Comparison of ENCODE assay signal across 2 cellular contexts in genomic region chr22:20572132-20572802, GRCh38.
TF ChIP-seq lines count a peak whose summit lies in the region.

No MANE protein-coding gene starts in this region.

TF ChIP-seq in K562, 482 proteins besides CTCF, POLR2A, EP300 and RAD21 (continues in another document):
- no peak for TF ChIP-seq RFX7 (CRISPR knock-in tag; IDR thresholded peaks at IDR 0.05)
- no peak for TF ChIP-seq TSHZ1 (CRISPR knock-in tag; IDR thresholded peaks at IDR 0.05)
- 0 out of 2 replicates have a peak, but pooled peaks have one; percentile 71 for TF ChIP-seq E2F5 (CRISPR knock-in tag; IDR thresholded peaks at IDR 0.05)
- no peak for TF ChIP-seq TBP (optimal IDR thresholded peaks at IDR 0.05; ENCODE audit: low read depth, low read length)
- TF ChIP-seq, protein P1, sequence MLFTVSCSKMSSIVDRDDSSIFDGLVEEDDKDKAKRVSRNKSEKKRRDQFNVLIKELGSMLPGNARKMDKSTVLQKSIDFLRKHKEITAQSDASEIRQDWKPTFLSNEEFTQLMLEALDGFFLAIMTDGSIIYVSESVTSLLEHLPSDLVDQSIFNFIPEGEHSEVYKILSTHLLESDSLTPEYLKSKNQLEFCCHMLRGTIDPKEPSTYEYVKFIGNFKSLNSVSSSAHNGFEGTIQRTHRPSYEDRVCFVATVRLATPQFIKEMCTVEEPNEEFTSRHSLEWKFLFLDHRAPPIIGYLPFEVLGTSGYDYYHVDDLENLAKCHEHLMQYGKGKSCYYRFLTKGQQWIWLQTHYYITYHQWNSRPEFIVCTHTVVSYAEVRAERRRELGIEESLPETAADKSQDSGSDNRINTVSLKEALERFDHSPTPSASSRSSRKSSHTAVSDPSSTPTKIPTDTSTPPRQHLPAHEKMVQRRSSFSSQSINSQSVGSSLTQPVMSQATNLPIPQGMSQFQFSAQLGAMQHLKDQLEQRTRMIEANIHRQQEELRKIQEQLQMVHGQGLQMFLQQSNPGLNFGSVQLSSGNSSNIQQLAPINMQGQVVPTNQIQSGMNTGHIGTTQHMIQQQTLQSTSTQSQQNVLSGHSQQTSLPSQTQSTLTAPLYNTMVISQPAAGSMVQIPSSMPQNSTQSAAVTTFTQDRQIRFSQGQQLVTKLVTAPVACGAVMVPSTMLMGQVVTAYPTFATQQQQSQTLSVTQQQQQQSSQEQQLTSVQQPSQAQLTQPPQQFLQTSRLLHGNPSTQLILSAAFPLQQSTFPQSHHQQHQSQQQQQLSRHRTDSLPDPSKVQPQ (CRISPR knock-in tag; IDR thresholded peaks at IDR 0.05; ENCODE audit: borderline replicate concordance): no peak
- no peak for TF ChIP-seq RBM25 (IDR thresholded peaks at IDR 0.05; ENCODE audit: low read depth, low read length, severe bottlenecking)
- no peak for TF ChIP-seq GTF2E2 (tag; IDR thresholded peaks at IDR 0.05)
- no peak for TF ChIP-seq ZNF121 (CRISPR knock-in tag; conservative IDR thresholded peaks at IDR 0.05)
- no peak for TF ChIP-seq PTTG1 (tag; IDR thresholded peaks at IDR 0.05; ENCODE audit: low read depth)
- TF ChIP-seq MYNN (IDR thresholded peaks at IDR 0.05): no peak
- TF ChIP-seq MYNN (CRISPR knock-in tag; IDR thresholded peaks at IDR 0.05): 0 out of 2 replicates have a peak, but pooled peaks have one; percentile 39
- TF ChIP-seq CBX8 (IDR thresholded peaks at IDR 0.05; ENCODE audit: borderline replicate concordance, extremely low read depth, low read depth, low read length, poor library complexity, severe bottlenecking): no peak
- TF ChIP-seq, protein P2, sequence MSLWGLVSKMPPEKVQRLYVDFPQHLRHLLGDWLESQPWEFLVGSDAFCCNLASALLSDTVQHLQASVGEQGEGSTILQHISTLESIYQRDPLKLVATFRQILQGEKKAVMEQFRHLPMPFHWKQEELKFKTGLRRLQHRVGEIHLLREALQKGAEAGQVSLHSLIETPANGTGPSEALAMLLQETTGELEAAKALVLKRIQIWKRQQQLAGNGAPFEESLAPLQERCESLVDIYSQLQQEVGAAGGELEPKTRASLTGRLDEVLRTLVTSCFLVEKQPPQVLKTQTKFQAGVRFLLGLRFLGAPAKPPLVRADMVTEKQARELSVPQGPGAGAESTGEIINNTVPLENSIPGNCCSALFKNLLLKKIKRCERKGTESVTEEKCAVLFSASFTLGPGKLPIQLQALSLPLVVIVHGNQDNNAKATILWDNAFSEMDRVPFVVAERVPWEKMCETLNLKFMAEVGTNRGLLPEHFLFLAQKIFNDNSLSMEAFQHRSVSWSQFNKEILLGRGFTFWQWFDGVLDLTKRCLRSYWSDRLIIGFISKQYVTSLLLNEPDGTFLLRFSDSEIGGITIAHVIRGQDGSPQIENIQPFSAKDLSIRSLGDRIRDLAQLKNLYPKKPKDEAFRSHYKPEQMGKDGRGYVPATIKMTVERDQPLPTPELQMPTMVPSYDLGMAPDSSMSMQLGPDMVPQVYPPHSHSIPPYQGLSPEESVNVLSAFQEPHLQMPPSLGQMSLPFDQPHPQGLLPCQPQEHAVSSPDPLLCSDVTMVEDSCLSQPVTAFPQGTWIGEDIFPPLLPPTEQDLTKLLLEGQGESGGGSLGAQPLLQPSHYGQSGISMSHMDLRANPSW (CRISPR knock-in tag; IDR thresholded peaks at IDR 0.05): no peak; the same call in 1 of the 2 replicates
- TF ChIP-seq ZSCAN29 (IDR thresholded peaks at IDR 0.05): no peak
- TF ChIP-seq, protein P3, sequence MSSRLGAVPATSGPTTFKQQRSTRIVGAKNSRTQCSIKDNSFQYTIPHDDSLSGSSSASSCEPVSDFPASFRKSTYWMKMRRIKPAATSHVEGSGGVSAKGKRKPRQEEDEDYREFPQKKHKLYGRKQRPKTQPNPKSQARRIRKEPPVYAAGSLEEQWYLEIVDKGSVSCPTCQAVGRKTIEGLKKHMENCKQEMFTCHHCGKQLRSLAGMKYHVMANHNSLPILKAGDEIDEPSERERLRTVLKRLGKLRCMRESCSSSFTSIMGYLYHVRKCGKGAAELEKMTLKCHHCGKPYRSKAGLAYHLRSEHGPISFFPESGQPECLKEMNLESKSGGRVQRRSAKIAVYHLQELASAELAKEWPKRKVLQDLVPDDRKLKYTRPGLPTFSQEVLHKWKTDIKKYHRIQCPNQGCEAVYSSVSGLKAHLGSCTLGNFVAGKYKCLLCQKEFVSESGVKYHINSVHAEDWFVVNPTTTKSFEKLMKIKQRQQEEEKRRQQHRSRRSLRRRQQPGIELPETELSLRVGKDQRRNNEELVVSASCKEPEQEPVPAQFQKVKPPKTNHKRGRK (tag; IDR thresholded peaks at IDR 0.05): no peak

TF ChIP-seq in HepG2, 621 proteins besides CTCF, POLR2A, EP300 and RAD21:
- no peak for TF ChIP-seq KMT2B (CRISPR knock-in tag; IDR thresholded peaks at IDR 0.05)
- TF ChIP-seq KLF15 (CRISPR knock-in tag; IDR thresholded peaks at IDR 0.05; ENCODE audit: borderline replicate concordance): no peak
- no peak for TF ChIP-seq ZSCAN25 (CRISPR knock-in tag; IDR thresholded peaks at IDR 0.05)
- no peak for TF ChIP-seq ZNF749 (CRISPR knock-in tag; IDR thresholded peaks at IDR 0.05; ENCODE audit: borderline replicate concordance)
- TF ChIP-seq SRF (IDR thresholded peaks at IDR 0.05; ENCODE audit: low read depth, low read length): no peak
- TF ChIP-seq ZFP41 (CRISPR knock-in tag; IDR thresholded peaks at IDR 0.05; ENCODE audit: borderline replicate concordance): no peak
- no peak for TF ChIP-seq GATAD1 (CRISPR knock-in tag; IDR thresholded peaks at IDR 0.05)
- no peak for TF ChIP-seq TRIM24 (CRISPR knock-in tag; IDR thresholded peaks at IDR 0.05)
- TF ChIP-seq PHF21A (CRISPR knock-in tag; IDR thresholded peaks at IDR 0.05): no peak
- TF ChIP-seq PATZ1 (CRISPR knock-in tag; IDR thresholded peaks at IDR 0.05): no peak
- no peak for TF ChIP-seq ZNF709 (CRISPR knock-in tag; IDR thresholded peaks at IDR 0.05)
